Comparison of ENCODE assay signal across 15 cellular contexts in genomic region chr1:87515781-87516180, GRCh38.
"Had no signal": no experiment of that assay in that cellular context is flagged by ENCODE, and none has a peak within 500 bp of the region (broad histone marks: within the 10 kb centered on the region; RNA-seq: fewer than 3 reads in every experiment).

No MANE protein-coding gene starts in this region.

- H3K27me3 ChIP-seq: heart left ventricle had no signal

- DNase-seq: activated CD4-positive, alpha-beta T cell treated with anti-CD3 and anti-CD28 coated beads, Interleukin-2, amount 10 ng/mL, durations not matched to agents 7 days and 5 days; activated CD4-positive, CD25-positive, alpha-beta regulatory T cell; activated CD8-positive, alpha-beta memory T cell treated with anti-CD3 and anti-CD28 coated beads, Interleukin-2, amount 50 U/mL, for 48 hours; activated gamma-delta T cell treated with Interleukin-2 at 50 U/mL for 16 hours; activated naive CD8-positive, alpha-beta T cell treated with anti-CD3 and anti-CD28 coated beads for 36 hours; activated T-cell treated with anti-CD3 and anti-CD28 coated beads, Interleukin-2, amount 50 U/mL, for 72 hours; amygdala; foreskin melanocyte; heart left ventricle; naive B cell; stimulated activated CD4-positive, alpha-beta T cell treated with anti-CD3 and anti-CD28 coated beads, Interleukin-15, amount 100 ng/mL, for 24 hours; stimulated activated CD4-positive, alpha-beta T cell treated with anti-CD3 and anti-CD28 coated beads, Interleukin-4, amount 100 ng/mL, for 1 hour; stimulated activated naive CD4-positive, alpha-beta T cell; substantia nigra had no signal

- ATAC-seq: activated T-cell treated with anti-CD3 and anti-CD28 coated beads, Interleukin-2, amount 50 U/mL, for 72 hours; left lobe of liver had no signal

- H3K4me3 ChIP-seq: heart left ventricle had no signal

- H3K9me3 ChIP-seq: heart left ventricle had no signal

- H3K27ac ChIP-seq: heart left ventricle had no signal

- H3K4me1 ChIP-seq: heart left ventricle had no signal

- H3K36me3 ChIP-seq: heart left ventricle had no signal
